ENCODE assay signal across 8 cellular contexts in the genomic region with DNA sequence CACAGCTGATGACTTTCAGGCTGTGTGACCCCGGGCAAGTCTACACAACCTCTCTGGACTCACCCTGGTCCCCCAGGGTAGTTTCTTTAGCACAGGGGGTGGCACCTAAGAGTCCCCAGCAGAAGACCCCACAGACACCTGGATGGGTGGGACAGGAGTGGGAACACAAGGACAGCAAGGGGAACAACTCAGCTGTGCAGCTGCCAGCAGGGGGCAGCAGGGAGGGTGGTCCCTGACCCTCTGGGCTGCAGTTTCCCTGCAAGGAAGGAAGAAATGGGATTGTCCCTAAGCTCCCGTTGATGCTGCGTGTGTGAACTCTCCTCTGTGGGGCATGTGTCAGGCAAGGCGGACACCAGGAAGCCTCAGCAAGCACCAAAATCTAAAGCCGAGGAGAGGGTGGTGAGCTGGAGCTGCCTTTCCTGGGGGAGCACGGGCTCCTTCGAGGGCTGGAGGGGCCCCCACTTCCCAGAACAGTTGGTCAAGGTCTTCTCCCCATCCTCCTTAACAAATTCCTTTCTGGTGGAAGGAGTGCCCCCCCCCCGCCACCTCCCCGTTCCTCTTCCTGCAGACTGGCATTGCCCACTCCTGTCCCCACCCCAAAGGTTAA. TPM values are rescaled to one million over a fixed set of nuclear protein-coding genes. Genes with fewer than 3 reads are reported as not detected.
DNase-seq lines count a peak whose midpoint lies in the region; ATAC-seq and TF ChIP-seq lines count a peak whose summit lies in the region.

No MANE protein-coding gene starts in this region.

- no peaks in the 10 kb centered on the region for H3K79me2 ChIP-seq in SK-N-SH (ENCODE audit: insufficient read depth)

- no peaks in the 10 kb centered on the region for H3K9me2 ChIP-seq in SK-N-SH

- H3K4me3 ChIP-seq in GM12864 (ENCODE audit: low read depth, low read length) (no peak overlapping the region), SK-N-SH (ENCODE audit: low read depth in 2 of 2, low read length in 1 of 2) (no peak overlapping the region; a peak in 1 of 4 replicates), right cardiac atrium (ENCODE audit: low read length) (no peak overlapping the region), upper lobe of right lung (no peak overlapping the region)

- CTCF ChIA-PET in SK-N-SH (lab: Yijun Ruan, JAX), result interaction anchor here (0.6 to 7.4 kb wide), 26 partner anchors 13 to 814 kb away, joined by 3 to 143 read pairs (median 3); no protein-coding TSS in a partner anchor

- WGBS in SK-N-SH (ENCODE audit: low lambda C conversion rate), result 61% methylated on average over 8 of the region's 9 CpGs
- 64% methylated on average over 9 of the region's 9 CpGs for WGBS in right cardiac atrium

- 0 out of 2 replicates have a peak, but pooled peaks have one; percentile 14 for TF ChIP-seq RAD21 in SK-N-SH (IDR thresholded peaks at IDR 0.05; ENCODE audit: low read length)

- no peak for TF ChIP-seq EP300 in SK-N-SH (IDR thresholded peaks at IDR 0.05; ENCODE audit: borderline replicate concordance in 1 of 2, low read depth in 1 of 2, low read length in 1 of 2)

- H3K9me3 ChIP-seq in SK-N-SH (no peaks in the 10 kb centered on the region), right cardiac atrium (ENCODE audit: control insufficient read depth, low read length) (no peaks in the 10 kb centered on the region), upper lobe of right lung (no peaks in the 10 kb centered on the region)

- DNase-seq in 8988T, result peak; percentile 89
- no peak for DNase-seq in GM12864 (ENCODE audit: low read depth)
- peak; percentile 72 for DNase-seq in SK-N-SH
- DNase-seq in right cardiac atrium, result peak in 2 of 3 donors; percentile 64 to 70
- peak; percentile 63 for DNase-seq in upper lobe of right lung
- no peak for DNase-seq in amniotic stem cell (lab: John Stamatoyannopoulos, UW)
- DNase-seq in hippocampal formation (lab: John Stamatoyannopoulos, UW), result no peak

- H3K4me2 ChIP-seq in SK-N-SH, result no peak overlapping the region

- H3K36me3 ChIP-seq in SK-N-SH (replicated peaks in 1 of 2; ENCODE audit: control insufficient read depth in 1 of 2, insufficient read depth in 2 of 2, low read length in 1 of 2) (no peaks in the 10 kb centered on the region), upper lobe of right lung (no peaks in the 10 kb centered on the region)

- intact Hi-C loops in right cardiac atrium (cut with DNase I), result no loop called here
- intact Hi-C loops in upper lobe of right lung (cut with DNase I), result no loop called here

- H3K4me1 ChIP-seq in SK-N-SH (ENCODE audit: control insufficient read depth in 1 of 2, insufficient read depth in 2 of 2, low read depth in 1 of 2, low read length in 1 of 2) (no peaks in the 10 kb centered on the region), right cardiac atrium (ENCODE audit: control insufficient read depth, insufficient read depth, low read length) (no peaks in the 10 kb centered on the region), upper lobe of right lung (no peaks in the 10 kb centered on the region)

- no peak overlapping the region for H3K9ac ChIP-seq in SK-N-SH

- no peak overlapping the region for H2AFZ ChIP-seq in SK-N-SH (ENCODE audit: low read depth)

- POLR2A ChIA-PET in SK-N-SH (lab: Yijun Ruan, JAX), result no interaction called here

- peak; percentile 17 to 32 for ATAC-seq in right cardiac atrium
- ATAC-seq in upper lobe of right lung, result peak; percentile 47
- no peak for ATAC-seq in HG03159 (IDR thresholded peaks at IDR 0.05; ENCODE audit: unreplicated experiment)

- no peaks in the 10 kb centered on the region for H4K20me1 ChIP-seq in SK-N-SH (ENCODE audit: insufficient read depth)

- H3K27ac ChIP-seq in SK-N-SH (ENCODE audit: low read depth in 2 of 2, low read length in 1 of 2) (no peak overlapping the region), right cardiac atrium (ENCODE audit: low read length) (no peak overlapping the region), upper lobe of right lung (no peak overlapping the region)

- H3K27me3 ChIP-seq in SK-N-SH (ENCODE audit: insufficient read depth) (peaks cover 12% of the 10 kb centered on the region), right cardiac atrium (ENCODE audit: control insufficient read depth, insufficient read depth) (no peaks in the 10 kb centered on the region), upper lobe of right lung (no peaks in the 10 kb centered on the region)

- no peaks in the 10 kb centered on the region for H3F3A ChIP-seq in SK-N-SH (replicated peaks; ENCODE audit: insufficient read depth)

- TF ChIP-seq CTCF in GM12864 (IDR thresholded peaks at IDR 0.05; ENCODE audit: low read depth, low read length, missing control alignments) (peak; percentile 91), SK-N-SH (IDR thresholded peaks at IDR 0.05) (peak; percentile 72), upper lobe of right lung (IDR thresholded peaks at IDR 0.05) (peak; percentile 54)

TF ChIP-seq in SK-N-SH, 30 proteins besides CTCF, POLR2A, EP300 and RAD21:
- TF ChIP-seq, protein P1, sequence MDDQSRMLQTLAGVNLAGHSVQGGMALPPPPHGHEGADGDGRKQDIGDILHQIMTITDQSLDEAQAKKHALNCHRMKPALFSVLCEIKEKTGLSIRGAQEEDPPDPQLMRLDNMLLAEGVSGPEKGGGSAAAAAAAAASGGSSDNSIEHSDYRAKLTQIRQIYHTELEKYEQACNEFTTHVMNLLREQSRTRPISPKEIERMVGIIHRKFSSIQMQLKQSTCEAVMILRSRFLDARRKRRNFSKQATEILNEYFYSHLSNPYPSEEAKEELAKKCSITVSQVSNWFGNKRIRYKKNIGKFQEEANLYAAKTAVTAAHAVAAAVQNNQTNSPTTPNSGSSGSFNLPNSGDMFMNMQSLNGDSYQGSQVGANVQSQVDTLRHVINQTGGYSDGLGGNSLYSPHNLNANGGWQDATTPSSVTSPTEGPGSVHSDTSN (IDR thresholded peaks at IDR 0.05), result no peak
- 0 out of 2 replicates have a peak, but pooled peaks have one; percentile 9 for TF ChIP-seq SMC3 (IDR thresholded peaks at IDR 0.05; ENCODE audit: low read depth, low read length)

RNA-seq across cellular contexts. Expression of a gene that starts 24.1 kb away (rescaled TPM):
- polyA plus RNA-seq in SK-N-SH (2012; rRNA removed) (not detected in 2 replicates), right cardiac atrium (32.8 TPM)
- 0.01 TPM in 1 of 2 replicates, not detected in the other for polyA plus RNA-seq in SK-N-SH (2012; cell fraction: cytosol; rRNA removed)
- polyA plus RNA-seq in SK-N-SH (2012; cell fraction: nucleus; rRNA removed), result not detected in 2 replicates
- total RNA-seq in right cardiac atrium (10 to 100 TPM; 22.9 to 47.0 (median 40.9) TPM), upper lobe of right lung (144 TPM)

Comparison
In these comparisons a context has a peak if more than half of its experiments do, and no peak if none do; other contexts are left out.
1. DNase-seq: peak in 8988T (single experiment), SK-N-SH (single experiment), right cardiac atrium (2 of 3) and upper lobe of right lung (single experiment); none in GM12864 (single experiment), amniotic stem cell (single experiment) and hippocampal formation (0 of 2).
2. Peak in every context shown above with its lines, with median percentiles within 50 percentile points of each other: CTCF ChIP-seq.